Comparison of ENCODE assay signal across 8 cellular contexts in the genomic region with DNA sequence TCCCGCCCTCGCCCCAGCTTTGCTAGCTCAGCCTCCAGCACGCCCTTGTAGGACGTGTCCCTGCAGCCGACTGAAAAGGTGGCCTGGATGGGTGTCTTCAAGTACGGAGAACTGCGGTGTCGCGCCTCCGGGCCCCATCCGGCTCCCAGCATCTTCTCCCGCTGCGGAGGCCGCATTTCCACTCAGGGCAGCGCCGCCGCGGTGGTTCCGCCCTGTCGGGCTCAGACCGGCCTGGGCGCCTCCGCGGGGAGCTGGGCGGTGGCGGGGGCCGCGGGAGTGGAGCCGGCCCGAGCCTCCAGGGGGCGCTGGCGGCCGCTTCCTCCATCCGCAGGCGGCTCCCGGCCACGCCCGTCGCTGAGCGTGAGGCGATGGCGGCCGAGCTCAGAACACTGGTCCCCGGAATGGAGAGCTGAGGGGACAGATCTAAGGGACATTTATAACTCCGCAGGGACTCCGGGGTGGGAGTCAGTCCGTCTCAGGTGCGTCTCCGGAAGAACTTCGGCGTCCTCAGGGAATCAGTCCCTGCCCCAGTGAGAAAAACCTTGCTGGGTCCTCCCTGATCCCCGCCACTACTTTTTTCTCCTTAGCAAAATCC. TPM values are rescaled to one million over a fixed set of nuclear protein-coding genes. Genes with fewer than 3 reads are reported as not detected.
A peak's percentile ranks its signal among the peaks of the same experiment; 100 is the strongest.
DNase-seq lines count a peak whose midpoint lies in the region; ATAC-seq and TF ChIP-seq lines count a peak whose summit lies in the region.

No MANE protein-coding gene starts in this region.

- H4K20me1 ChIP-seq in OCI-LY7 (ENCODE audit: insufficient read depth, low read length): no peaks in the 10 kb centered on the region

- H3K4me1 ChIP-seq in OCI-LY7 (ENCODE audit: insufficient read depth, low read length, poor library complexity, severe bottlenecking): peaks cover 8% of the 10 kb centered on the region
- H3K4me1 ChIP-seq in testis: no peaks in the 10 kb centered on the region

- peak overlapping the region; percentile 65 for H3K4me2 ChIP-seq in OCI-LY7 (ENCODE audit: low read length)

- no peaks in the 10 kb centered on the region for H3K9me2 ChIP-seq in OCI-LY7 (ENCODE audit: insufficient read depth, low read length)

- no peaks in the 10 kb centered on the region for H3K36me3 ChIP-seq in OCI-LY7 (ENCODE audit: insufficient read depth, low read length)
- H3K36me3 ChIP-seq in testis (ENCODE audit: low read depth, missing control alignments): no peaks in the 10 kb centered on the region

- H3K79me2 ChIP-seq in OCI-LY7 (ENCODE audit: insufficient read depth, low read depth, low read length): no peaks in the 10 kb centered on the region

- 2 to 10% methylated on average over 13 to 40 of the region's 52 CpGs for WGBS in testis, 2 donors

- H3K27ac ChIP-seq in C4-2B (peak overlapping the region; percentile 10; the same call in 1 of the 2 replicates), OCI-LY7 (ENCODE audit: low read depth, low read length, poor library complexity, severe bottlenecking) (no peak overlapping the region), testis (peak overlapping the region; percentile 30 to 50)

- TF ChIP-seq CTCF in C4-2B (conservative IDR thresholded peaks at IDR 0.05) (peak; percentile 89), OCI-LY7 (conservative IDR thresholded peaks at IDR 0.05; ENCODE audit: low read length) (peak; percentile 81), omental fat pad (IDR thresholded peaks at IDR 0.05) (peak in 1 of 3 donors; percentile 77), testis (IDR thresholded peaks at IDR 0.05) (peak; percentile 66 to 72 (median 71))

- POLR2A ChIA-PET in OCI-LY7 (lab: Charles Lee): interaction anchor here (0.6 to 1.3 kb wide), 2 partner anchors 78 to 156 kb away, joined by 3 read pairs; no protein-coding TSS in a partner anchor

- DNase-seq in OCI-LY7 (ENCODE audit: low spot score) (peak; percentile 77), foreskin melanocyte (peak; percentile 50), omental fat pad (ENCODE audit: low spot score) (peak; percentile 46), testis (peak; percentile 84)
- DNase-seq in activated T-helper 9 cell treated with anti-CD3 and anti-CD28 coated beads, Interleukin-2, amount 50 U/mL, for 16 hours (ENCODE audit: low read depth): peak; percentile 76

- H3K27me3 ChIP-seq in testis: no peaks in the 10 kb centered on the region

- CTCF ChIA-PET in OCI-LY7 (lab: Charles Lee; ENCODE audit: unreplicated experiment): no interaction called here

- BruUV-seq in OCI-LY7 (replicated peaks; lab: Mats Ljungman, UMichigan): no TSS peak

- intact Hi-C loops in OCI-LY7 (cut with micrococcal nuclease; ENCODE audit: unreplicated experiment): no loop called here
- intact Hi-C loops in testis (cut with DNase I; ENCODE audit: low total_unique reads): no loop called here

- ATAC-seq in HG03442 (IDR thresholded peaks at IDR 0.05; ENCODE audit: unreplicated experiment): peak; percentile 68
- ATAC-seq in omental fat pad (ENCODE audit: low FRiP score): peak; percentile 97

- H3K4me3 ChIP-seq in OCI-LY7 (ENCODE audit: low read depth, low read length, poor library complexity, severe bottlenecking): peak overlapping the region; percentile 55
- H3K4me3 ChIP-seq in testis: peak overlapping the region; percentile 42 to 56

- TF ChIP-seq POLR2A in GM19099 (IDR thresholded peaks at IDR 0.05; ENCODE audit: extremely low read depth, insufficient read length, low read depth) (peak; percentile 81), testis (IDR thresholded peaks at IDR 0.05) (no peak)

- no peaks in the 10 kb centered on the region; the same call in 1 of the 2 replicates for H3K9me3 ChIP-seq in OCI-LY7 (ENCODE audit: low read length)
- no peaks in the 10 kb centered on the region for H3K9me3 ChIP-seq in testis

- H2AFZ ChIP-seq in OCI-LY7 (ENCODE audit: low read length): peak overlapping the region; percentile 68

RNA-seq across cellular contexts. Expression of a gene that starts 13.6 kb away (rescaled TPM):
- not detected in 2 replicates for total RNA-seq in OCI-LY7 (2014; rRNA removed; shearing (Covaris generic))
- total RNA-seq in OCI-LY7 (2022): not detected in 2 replicates
- total RNA-seq in omental fat pad: not detected
- total RNA-seq in testis: under 1 TPM; 0.24 to 0.25 TPM
- 0.91 TPM for polyA plus RNA-seq in testis (ENCODE audit: insufficient read depth, low read depth, low replicate concordance)

RNA-seq across cellular contexts. Expression of a gene that starts 25.2 kb away (rescaled TPM):
- total RNA-seq in OCI-LY7 (2014; rRNA removed; shearing (Covaris generic)): 29.6 and 31.3 TPM in 2 replicates
- total RNA-seq in OCI-LY7 (2022): 38.1 and 38.7 TPM in 2 replicates
- 10 to 100 TPM; 18.5 to 34.5 (median 20.2) TPM for total RNA-seq in omental fat pad
- total RNA-seq in testis: 10 to 100 TPM; 37.7 to 52.8 TPM
- 45.4 TPM for polyA plus RNA-seq in testis (ENCODE audit: insufficient read depth, low read depth, low replicate concordance)

RNA-seq across cellular contexts. Expression of a gene that starts 39.6 kb away (rescaled TPM):
- 10.8 TPM in 2 replicates for total RNA-seq in OCI-LY7 (2014; rRNA removed; shearing (Covaris generic))
- total RNA-seq in OCI-LY7 (2022): 15.6 and 16.5 TPM in 2 replicates
- total RNA-seq in omental fat pad: 1 to 10 TPM; 2.4 to 5.6 (median 3.5) TPM
- 10 to 100 TPM; 25.8 to 38.6 TPM for total RNA-seq in testis
- 140 TPM for polyA plus RNA-seq in testis (ENCODE audit: insufficient read depth, low read depth, low replicate concordance)

RNA-seq across cellular contexts. Expression of a gene that starts 39.7 kb away (rescaled TPM):
- 10.6 and 12.5 TPM in 2 replicates for total RNA-seq in OCI-LY7 (2014; rRNA removed; shearing (Covaris generic))
- 15.5 and 15.6 TPM in 2 replicates for total RNA-seq in OCI-LY7 (2022)
- total RNA-seq in omental fat pad: 10 to 100 TPM in 1 of 4 donors, 1 to 10 TPM in 3; 7.0 to 11.3 (median 7.1) TPM
- 10 to 100 TPM; 11.0 to 16.4 TPM for total RNA-seq in testis
- polyA plus RNA-seq in testis (ENCODE audit: insufficient read depth, low read depth, low replicate concordance): 20.4 TPM
